Comparison of ENCODE assay signal across 19 cellular contexts in genomic region chr20:47652794-47653193, GRCh38.
DNase-seq lines count a peak whose midpoint lies in the region; ATAC-seq, FAIRE-seq and TF ChIP-seq lines count a peak whose summit lies in the region.
"Had no signal": no experiment of that assay in that cellular context is flagged by ENCODE, and none has a peak within 500 bp of the region (broad histone marks: within the 10 kb centered on the region; RNA-seq: fewer than 3 reads in every experiment).

No MANE protein-coding gene starts in this region.

- H3K27ac ChIP-seq in RWPE2 (ENCODE audit: poor library complexity, severe bottlenecking) (no peak overlapping the region), Peyer's patch (no peak overlapping the region)
- H3K27ac ChIP-seq: BLaER1 treated with 17β-estradiol and CSF1 and Interleukin-3, amounts not matched to agents 10 nM and 100 nM; HL-60 had no signal

- H3K36me3 ChIP-seq in RWPE2 (ENCODE audit: low read depth) (peaks cover 100% of the 10 kb centered on the region), Peyer's patch (peaks cover 0 to 70% (median 0%) of the 10 kb centered on the region in 3 donors)

- peak; percentile 33 for FAIRE-seq in GM12891 (lab: Jason Lieb, UNC)

- H3K27me3 ChIP-seq in RWPE2 (ENCODE audit: insufficient read depth, poor library complexity, severe bottlenecking) (no peaks in the 10 kb centered on the region), Peyer's patch (no peaks in the 10 kb centered on the region)
- H3K27me3 ChIP-seq: BLaER1 treated with 17β-estradiol and CSF1 and Interleukin-3, amounts not matched to agents 10 nM and 100 nM had no signal

- peaks cover 96% of the 10 kb centered on the region for H3K36me3 Mint-ChIP-seq in activated T-cell treated with anti-CD3 and anti-CD28 coated beads, Interleukin-2, amount 50 U/mL, for 24 hours (ENCODE audit: low read depth)

- no peak overlapping the region for H3K4me3 Mint-ChIP-seq in activated T-cell treated with anti-CD3 and anti-CD28 coated beads, Interleukin-2, amount 50 U/mL, for 24 hours
- H3K4me3 Mint-ChIP-seq: B cell; CD8-positive, alpha-beta T cell; HFFc6 had no signal

- no peak for TF ChIP-seq CTCF in RWPE2 (IDR thresholded peaks at IDR 0.05; ENCODE audit: poor library complexity, severe bottlenecking)
- no peak for TF ChIP-seq CTCF in Peyer's patch (IDR thresholded peaks at IDR 0.05)

- H3K9me3 ChIP-seq in RWPE2 (ENCODE audit: severe bottlenecking) (no peaks in the 10 kb centered on the region), Peyer's patch (no peaks in the 10 kb centered on the region)
- H3K9me3 ChIP-seq: BLaER1 treated with 17β-estradiol and CSF1 and Interleukin-3, amounts not matched to agents 10 nM and 100 nM had no signal

- H3K27ac Mint-ChIP-seq in activated T-cell treated with anti-CD3 and anti-CD28 coated beads, Interleukin-2, amount 50 U/mL, for 24 hours = peak overlapping the region; percentile 68
- H3K27ac Mint-ChIP-seq: B cell; CD8-positive, alpha-beta T cell; HFFc6 had no signal

- H3K27me3 Mint-ChIP-seq in activated T-cell treated with anti-CD3 and anti-CD28 coated beads, Interleukin-2, amount 50 U/mL, for 24 hours = no peaks in the 10 kb centered on the region
- H3K27me3 Mint-ChIP-seq: B cell had no signal

- ATAC-seq in RWPE2 (ENCODE audit: low read depth) = 0 out of 3 replicates have a peak, but pooled peaks have one; percentile 13
- ATAC-seq: CD8-positive, alpha-beta T cell; HCT116 had no signal

- H3K4me1 Mint-ChIP-seq in activated T-cell treated with anti-CD3 and anti-CD28 coated beads, Interleukin-2, amount 50 U/mL, for 24 hours (ENCODE audit: low read depth) = no peaks in the 10 kb centered on the region

- DNase-seq in activated T-cell treated with anti-CD3 and anti-CD28 coated beads, Interleukin-2, amount 50 U/mL, for 24 hours = no peak
- no peak for DNase-seq in activated T-cell treated with anti-CD3 and anti-CD28 coated beads, Interleukin-2, amount 50 U/mL, for 48 hours
- DNase-seq in GM12891 (ENCODE audit: insufficient read length, low spot score) = no peak
- no peak for DNase-seq in RWPE2 (ENCODE audit: low spot score)
- DNase-seq in NCI-H69 (lab: John Stamatoyannopoulos, UW) = no peak
- DNase-seq in Peyer's patch = no peak
- no peak for DNase-seq in NCI-H1436 (lab: John Stamatoyannopoulos, UW)
- DNase-seq: 8988T; Calu3; CD8-positive, alpha-beta T cell; DMS79 treated with DMSO at 0.1 percent for 48 hours; GF-D8; GOT3; H7; HFFc6 had no signal

- TF ChIP-seq POLR2A in GM12891 (IDR thresholded peaks at IDR 0.05; ENCODE audit: low read depth, low read length) = no peak
- no peak for TF ChIP-seq POLR2A in Peyer's patch (IDR thresholded peaks at IDR 0.05)

- no peaks in the 10 kb centered on the region for H3K4me1 ChIP-seq in RWPE2 (ENCODE audit: insufficient read depth, poor library complexity, severe bottlenecking)
- no peaks in the 10 kb centered on the region for H3K4me1 ChIP-seq in Peyer's patch

- no peaks in the 10 kb centered on the region for H3K9me3 Mint-ChIP-seq in activated T-cell treated with anti-CD3 and anti-CD28 coated beads, Interleukin-2, amount 50 U/mL, for 24 hours
- H3K9me3 Mint-ChIP-seq: CD8-positive, alpha-beta T cell; HFFc6 had no signal

- no peak overlapping the region for H3K4me3 ChIP-seq in RWPE2 (ENCODE audit: severe bottlenecking)
- no peak overlapping the region for H3K4me3 ChIP-seq in Peyer's patch
- H3K4me3 ChIP-seq: BLaER1 treated with 17β-estradiol and CSF1 and Interleukin-3, amounts not matched to agents 10 nM and 100 nM had no signal

TF ChIP-seq in GM12891, 5 proteins besides CTCF, POLR2A, EP300 and RAD21:
- TF ChIP-seq SPI1 (IDR thresholded peaks at IDR 0.05; ENCODE audit: low read depth, low read length) (no peak), POLR2AphosphoS5 (IDR thresholded peaks at IDR 0.05; ENCODE audit: low read depth, low read length) (no peak), PAX5 (IDR thresholded peaks at IDR 0.05; ENCODE audit: insufficient read depth, low read length, severe bottlenecking) (no peak), TAF1 (IDR thresholded peaks at IDR 0.05; ENCODE audit: low read depth, low read length) (no peak), POU2F2 (IDR thresholded peaks at IDR 0.05; ENCODE audit: low read depth, low read length) (no peak)
